ENCODE assay signal across 1 cellular context in genomic region chr9:136807281-136808074, GRCh38.
TF ChIP-seq lines count a peak whose summit lies in the region.

Gene RABL6, plus strand, starts transcription at chr9:136807948. Its CDS starts 249 bp downstream, at chr9:136808197.

TF ChIP-seq in K562, 482 proteins besides CTCF, POLR2A, EP300 and RAD21 (continued from another document):
- peak; percentile 70; the same call in 1 of the 2 replicates for TF ChIP-seq CREB3L1 (IDR thresholded peaks at IDR 0.05; ENCODE audit: borderline replicate concordance, low read depth)
- TF ChIP-seq ZC3H11A (IDR thresholded peaks at IDR 0.05; ENCODE audit: low read depth, low read length), result no peak
- TF ChIP-seq IRF1 (CRISPR knock-in tag; IDR thresholded peaks at IDR 0.05; ENCODE audit: borderline replicate concordance), result no peak
- no peak for TF ChIP-seq E2F5 (CRISPR knock-in tag; IDR thresholded peaks at IDR 0.05)
- TF ChIP-seq MNT (conservative IDR thresholded peaks at IDR 0.05), result peak in 1 of 2 experiments; percentile 58; a peak in 2 of 4 replicates
- TF ChIP-seq DACH1 (IDR thresholded peaks at IDR 0.05; ENCODE audit: partially characterized antibody), result no peak
- no peak for TF ChIP-seq BDP1 (IDR thresholded peaks at IDR 0.05; ENCODE audit: insufficient read depth, insufficient read length)
- TF ChIP-seq IFI16 (CRISPR knock-in tag; IDR thresholded peaks at IDR 0.05), result no peak
- peak; percentile 90 for TF ChIP-seq L3MBTL2 (IDR thresholded peaks at IDR 0.05)
- no peak for TF ChIP-seq ZHX1 (conservative IDR thresholded peaks at IDR 0.05; ENCODE audit: low read length)
- no peak for TF ChIP-seq ESRRA (IDR thresholded peaks at IDR 0.05; ENCODE audit: borderline replicate concordance, low read depth)
